In the genomic region with DNA sequence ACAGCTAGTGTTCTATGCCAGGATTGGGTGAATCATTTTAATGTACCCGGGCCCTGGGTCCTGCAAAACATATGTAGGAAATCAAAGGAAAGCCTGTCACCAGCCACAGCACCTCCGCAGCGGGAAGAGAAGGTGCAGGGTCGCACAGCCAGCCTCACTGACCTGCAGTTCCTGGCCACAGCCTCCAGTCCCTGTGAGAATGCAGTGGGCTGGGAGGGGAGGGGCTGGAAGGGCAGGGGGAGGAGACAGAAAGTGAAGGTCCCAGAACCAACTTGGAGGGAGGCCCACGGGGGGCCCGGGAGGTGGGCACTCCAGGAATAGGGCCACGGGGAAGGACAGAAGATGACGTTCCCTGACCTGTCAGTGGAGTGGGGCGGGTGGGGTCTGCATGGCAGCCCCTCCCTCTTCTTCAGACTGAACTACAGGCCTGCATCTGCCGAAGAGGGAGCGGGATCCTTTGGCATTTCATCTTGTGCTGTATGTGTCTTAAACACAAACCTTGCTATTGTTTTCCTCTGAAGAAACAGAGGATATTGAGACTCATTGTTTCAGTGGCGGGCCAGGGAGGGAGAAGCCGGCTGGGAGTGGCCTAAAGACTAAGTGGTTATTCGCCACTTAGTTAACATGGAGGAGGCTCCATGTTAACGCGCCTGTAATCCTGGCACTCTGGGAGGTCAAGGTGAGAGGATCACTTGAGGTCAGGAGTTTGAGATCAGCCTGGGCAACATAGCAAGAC, we compare ENCODE assay signal across 19 cellular contexts. TPM values are rescaled to one million over a fixed set of nuclear protein-coding genes. Genes with fewer than 3 reads are reported as not detected.
"Had no signal": no experiment of that assay in that cellular context is flagged by ENCODE, and none has a peak within 500 bp of the region (broad histone marks: within the 10 kb centered on the region; RNA-seq: fewer than 3 reads in every experiment).

No MANE protein-coding gene starts in this region.

- H3K27ac Mint-ChIP-seq: activated CD8-positive, alpha-beta memory T cell treated with anti-CD3 and anti-CD28 coated beads, Interleukin-2, amount 10 ng/mL, durations not matched to agents 7 days and 5 days; activated naive CD8-positive, alpha-beta T cell treated with anti-CD3 and anti-CD28 coated beads, Interleukin-2, amount 50 U/mL, for 24 hours; effector memory CD8-positive, alpha-beta T cell; stimulated activated naive CD8-positive, alpha-beta T cell treated with anti-CD3 and anti-CD28 coated beads, Interleukin-15, Interleukin-2, amounts not matched to agents 100 ng/mL and 50 ng/mL, for 24 hours had no signal

- DNase-seq: activated CD4-positive, alpha-beta T cell treated with anti-CD3 and anti-CD28 coated beads for 1 hour; activated CD4-positive, alpha-beta T cell treated with anti-CD3 and anti-CD28 coated beads, Interleukin-2, amount 50 U/mL, for 48 hours; activated CD8-positive, alpha-beta memory T cell treated with anti-CD3 and anti-CD28 coated beads, Interleukin-2, amount 10 ng/mL, durations not matched to agents 7 days and 5 days; activated gamma-delta T cell treated with Interleukin-2 at 50 U/mL for 16 hours; activated naive CD8-positive, alpha-beta T cell treated with anti-CD3 and anti-CD28 coated beads, Interleukin-2, amount 50 U/mL, for 24 hours; activated T-cell treated with anti-CD3 and anti-CD28 coated beads, Interleukin-2, amount 50 U/mL, for 48 hours; cortex of kidney; effector memory CD8-positive, alpha-beta T cell; erythroblast; left colon; pancreas; stimulated activated CD4-positive, alpha-beta T cell treated with anti-CD3 and anti-CD28 coated beads, Interleukin-15, amount 100 ng/mL, for 24 hours; stimulated activated CD4-positive, alpha-beta T cell treated with anti-CD3 and anti-CD28 coated beads, Interleukin-4, amount 100 ng/mL, for 24 hours; T-helper 9 cell had no signal

- H3K4me3 Mint-ChIP-seq: activated CD8-positive, alpha-beta memory T cell treated with anti-CD3 and anti-CD28 coated beads, Interleukin-2, amount 10 ng/mL, durations not matched to agents 7 days and 5 days; activated naive CD8-positive, alpha-beta T cell treated with anti-CD3 and anti-CD28 coated beads, Interleukin-2, amount 50 U/mL, for 24 hours; effector memory CD8-positive, alpha-beta T cell; stimulated activated naive CD8-positive, alpha-beta T cell treated with anti-CD3 and anti-CD28 coated beads, Interleukin-15, Interleukin-2, amounts not matched to agents 100 ng/mL and 50 ng/mL, for 24 hours had no signal

- H3K9me3 ChIP-seq: pancreas, thoracic aorta had no signal

- H3K4me3 ChIP-seq: cardiac muscle cell, pancreas, thoracic aorta had no signal

- H3K4me1 ChIP-seq: pancreas had no signal

- H3K27ac ChIP-seq: cardiac muscle cell, pancreas, thoracic aorta had no signal

- ATAC-seq: activated CD8-positive, alpha-beta memory T cell treated with anti-CD3 and anti-CD28 coated beads, Interleukin-2, amount 10 ng/mL, durations not matched to agents 7 days and 5 days; activated naive CD8-positive, alpha-beta T cell treated with anti-CD3 and anti-CD28 coated beads, Interleukin-2, amount 50 U/mL, for 24 hours; effector memory CD8-positive, alpha-beta T cell; left colon; pancreas had no signal

- H3K27me3 ChIP-seq: pancreas had no signal

- H3K36me3 ChIP-seq: cardiac muscle cell, pancreas, thoracic aorta had no signal

- H3K27me3 Mint-ChIP-seq: activated CD8-positive, alpha-beta memory T cell treated with anti-CD3 and anti-CD28 coated beads, Interleukin-2, amount 10 ng/mL, durations not matched to agents 7 days and 5 days; activated naive CD8-positive, alpha-beta T cell treated with anti-CD3 and anti-CD28 coated beads, Interleukin-2, amount 50 U/mL, for 24 hours; stimulated activated naive CD8-positive, alpha-beta T cell treated with anti-CD3 and anti-CD28 coated beads, Interleukin-15, Interleukin-2, amounts not matched to agents 100 ng/mL and 50 ng/mL, for 24 hours had no signal

RNA-seq across cellular contexts. Expression of a gene that starts 7.5 kb away (rescaled TPM):
- total RNA-seq: cardiac muscle cell, lung microvascular endothelial cell, thoracic aorta had no signal
- polyA plus RNA-seq: cardiac muscle cell, neural cell had no signal
